In the genomic region with DNA sequence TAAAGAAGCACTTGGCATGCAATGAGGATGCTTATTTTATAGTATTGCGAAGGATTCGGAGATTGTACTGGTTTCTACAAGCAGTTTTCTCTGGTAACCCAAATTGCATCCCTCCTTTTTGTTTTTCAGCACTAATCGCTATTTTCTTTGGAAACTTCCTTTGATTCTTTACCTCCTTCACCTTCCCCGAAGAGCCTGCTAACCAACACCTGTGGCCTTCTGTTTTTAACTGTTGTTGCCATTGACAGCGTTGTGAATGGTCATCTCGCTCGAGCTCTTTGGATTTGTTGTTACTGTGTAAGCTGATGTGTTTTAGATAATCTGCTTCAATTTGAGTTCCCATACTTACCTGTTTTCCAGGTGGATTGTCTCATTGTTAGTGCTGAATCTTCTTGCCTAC, we compare ENCODE assay signal across 8 cellular contexts. TPM values are rescaled to one million over a fixed set of nuclear protein-coding genes. Genes with fewer than 3 reads are reported as not detected.
DNase-seq lines count a peak whose midpoint lies in the region; ATAC-seq and TF ChIP-seq lines count a peak whose summit lies in the region.

No MANE protein-coding gene starts in this region.

- H3K36me3 Mint-ChIP-seq in natural killer cell treated with Interleukin-12 subunit alpha and Interleukin-12 subunit beta and Interleukin-15 and Interleukin-18, amount 100 ng/mL, for 72 hours, result no peaks in the 10 kb centered on the region

- H3K36me3 ChIP-seq in MM.1S (replicated peaks; ENCODE audit: insufficient read depth, low read length) (no peaks in the 10 kb centered on the region), duodenal mucosa (ENCODE audit: control insufficient read depth in 1 of 2, insufficient read depth in 2 of 2, low read length in 2 of 2) (no peaks in the 10 kb centered on the region)

- H3K4me1 Mint-ChIP-seq in natural killer cell treated with Interleukin-12 subunit alpha and Interleukin-12 subunit beta and Interleukin-15 and Interleukin-18, amount 100 ng/mL, for 72 hours (ENCODE audit: low read depth in 2 of 2), result peaks cover 29 to 31% of the 10 kb centered on the region in 2 donors

- H3K4me1 ChIP-seq in MM.1S (ENCODE audit: low read length) (peaks cover 4% of the 10 kb centered on the region; the same call in 1 of the 2 replicates), duodenal mucosa (ENCODE audit: control insufficient read depth in 1 of 2, insufficient read depth in 2 of 2, low read length in 2 of 2) (peaks cover 10 to 13% of the 10 kb centered on the region in 2 donors)

- no peak for ATAC-seq in natural killer cell treated with Interleukin-12 subunit alpha and Interleukin-12 subunit beta and Interleukin-15 and Interleukin-18, amount 100 ng/mL, for 72 hours
- ATAC-seq in HG03196 (IDR thresholded peaks at IDR 0.05; ENCODE audit: unreplicated experiment) (no peak), HG02852 (IDR thresholded peaks at IDR 0.05; ENCODE audit: unreplicated experiment) (no peak)

- H3F3A ChIP-seq in MM.1S (ENCODE audit: insufficient read depth, low read length), result no peaks in the 10 kb centered on the region

- H3K27me3 Mint-ChIP-seq in natural killer cell treated with Interleukin-12 subunit alpha and Interleukin-12 subunit beta and Interleukin-15 and Interleukin-18, amount 100 ng/mL, for 72 hours, result no peaks in the 10 kb centered on the region

- peak overlapping the region; percentile 90 for H3K4me3 ChIP-seq in MM.1S (ENCODE audit: low read length)
- peak overlapping the region; percentile 79 to 93 for H3K4me3 ChIP-seq in duodenal mucosa (ENCODE audit: low read depth in 1 of 2, low read length in 2 of 2)

- H4K20me1 ChIP-seq in MM.1S (ENCODE audit: insufficient read depth, low read length), result peaks cover 4% of the 10 kb centered on the region; the same call in 1 of the 2 replicates

- peak overlapping the region; percentile 33 to 75 for H3K27ac Mint-ChIP-seq in natural killer cell treated with Interleukin-12 subunit alpha and Interleukin-12 subunit beta and Interleukin-15 and Interleukin-18, amount 100 ng/mL, for 72 hours

- no peaks in the 10 kb centered on the region for H3K9me3 ChIP-seq in MM.1S (replicated peaks; ENCODE audit: insufficient read depth, low read length)
- H3K9me3 ChIP-seq in duodenal mucosa (ENCODE audit: control insufficient read depth in 1 of 2, low read length in 2 of 2), result no peaks in the 10 kb centered on the region

- no peaks in the 10 kb centered on the region for H3K27me3 ChIP-seq in MM.1S (replicated peaks; ENCODE audit: insufficient read depth, low read length)
- no peaks in the 10 kb centered on the region for H3K27me3 ChIP-seq in duodenal mucosa (ENCODE audit: control insufficient read depth in 1 of 2, insufficient read depth in 2 of 2, low read length in 2 of 2)

- H3K9me2 ChIP-seq in MM.1S (replicated peaks; ENCODE audit: insufficient read depth, low read length), result no peaks in the 10 kb centered on the region

- H3K9me3 Mint-ChIP-seq in natural killer cell treated with Interleukin-12 subunit alpha and Interleukin-12 subunit beta and Interleukin-15 and Interleukin-18, amount 100 ng/mL, for 72 hours, result no peaks in the 10 kb centered on the region

- no peak for TF ChIP-seq CTCF in C4-2B (conservative IDR thresholded peaks at IDR 0.05)
- TF ChIP-seq CTCF in MM.1S (IDR thresholded peaks at IDR 0.05; ENCODE audit: low read length), result no peak

- no peak overlapping the region for H2AFZ ChIP-seq in MM.1S (ENCODE audit: low read length)

- peak overlapping the region; percentile 90 for H3K27ac ChIP-seq in C4-2B
- H3K27ac ChIP-seq in MM.1S (ENCODE audit: low read length), result no peak overlapping the region
- H3K27ac ChIP-seq in duodenal mucosa (ENCODE audit: low read depth, low read length), result no peak overlapping the region

- DNase-seq in MM.1S (no peak), nucleus accumbens (lab: John Stamatoyannopoulos, UW) (no peak), kidney glomerular epithelial cell (lab: John Stamatoyannopoulos, UW) (no peak)
- DNase-seq in natural killer cell treated with Interleukin-12 subunit alpha and Interleukin-12 subunit beta and Interleukin-15 and Interleukin-18, amount 100 ng/mL, for 72 hours (ENCODE audit: low spot score), result no peak

- peak overlapping the region; percentile 86 for H3K4me2 ChIP-seq in MM.1S (ENCODE audit: low read depth, low read length)

- H3K9ac ChIP-seq in MM.1S (ENCODE audit: low read length), result peak overlapping the region; percentile 90; the same call in 1 of the 2 replicates
- peak overlapping the region; percentile 68 to 72 for H3K9ac ChIP-seq in duodenal mucosa (ENCODE audit: low read depth in 1 of 2, low read length in 2 of 2)

- peak overlapping the region; percentile 83 for H3K4me3 Mint-ChIP-seq in natural killer cell treated with Interleukin-12 subunit alpha and Interleukin-12 subunit beta and Interleukin-15 and Interleukin-18, amount 100 ng/mL, for 72 hours

- peaks cover 59% of the 10 kb centered on the region for H3K79me2 ChIP-seq in MM.1S (ENCODE audit: low read length)

RNA-seq across cellular contexts. Expression of a gene that starts 1.1 kb away (rescaled TPM):
- 10 to 100 TPM; 32.8 to 38.5 TPM for total RNA-seq in natural killer cell treated with Interleukin-12 subunit alpha and Interleukin-12 subunit beta and Interleukin-15 and Interleukin-18, amount 100 ng/mL, for 72 hours
